ENCODE assay signal across 8 cellular contexts in genomic region chr4:930827-931193, GRCh38. TPM values are rescaled to one million over a fixed set of nuclear protein-coding genes. Genes with fewer than 3 reads are reported as not detected.
DNase-seq lines count a peak whose midpoint lies in the region; ATAC-seq and TF ChIP-seq lines count a peak whose summit lies in the region.

No MANE protein-coding gene starts in this region.

- H3K9me3 ChIP-seq in lung (ENCODE audit: control insufficient read depth in 2 of 2, insufficient read depth in 1 of 2, low read length in 1 of 2) = no peaks in the 10 kb centered on the region

- DNase-seq in activated naive CD4-positive, alpha-beta T cell treated with anti-CD3 and anti-CD28 coated beads, Interleukin-2, amount 50 U/mL, for 16 hours = no peak
- DNase-seq in astrocyte of the spinal cord (ENCODE audit: low read depth, low spot score) (no peak), lung (ENCODE audit: low spot score) (no peak), MV-4-11 (lab: John Stamatoyannopoulos, UW) (no peak)

- peak overlapping the region; percentile 93 for H3K27ac Mint-ChIP-seq in activated naive CD4-positive, alpha-beta T cell treated with anti-CD3 and anti-CD28 coated beads, Interleukin-2, amount 50 U/mL, for 24 hours

- H3K4me1 ChIP-seq in lung (ENCODE audit: control insufficient read depth in 2 of 2, insufficient read depth in 2 of 2, low read length in 2 of 2) (peaks cover 5 to 17% of the 10 kb centered on the region in 2 donors), urinary bladder (ENCODE audit: insufficient read depth) (peaks cover 4% of the 10 kb centered on the region)

- no peaks in the 10 kb centered on the region for H3K27me3 Mint-ChIP-seq in activated naive CD4-positive, alpha-beta T cell treated with anti-CD3 and anti-CD28 coated beads, Interleukin-2, amount 50 U/mL, for 24 hours

- ATAC-seq in lung (ENCODE audit: insufficient read depth, low FRiP score) = no peak
- ATAC-seq in HG03097 (IDR thresholded peaks at IDR 0.05; ENCODE audit: low FRiP score, unreplicated experiment) = no peak
- no peak for ATAC-seq in GM21423 (IDR thresholded peaks at IDR 0.05; ENCODE audit: unreplicated experiment)

- in situ Hi-C loops in astrocyte of the spinal cord (cut with HindIII; ENCODE audit: low sequenced_read_pairs) = no loop called here

- H3K36me3 ChIP-seq in lung (ENCODE audit: control insufficient read depth in 2 of 2, insufficient read depth in 2 of 2, low read length in 2 of 2) = peaks cover 0 to 4% of the 10 kb centered on the region in 2 donors
- no peaks in the 10 kb centered on the region for H3K36me3 ChIP-seq in urinary bladder (ENCODE audit: insufficient read depth)

- H3K9me3 Mint-ChIP-seq in activated naive CD4-positive, alpha-beta T cell treated with anti-CD3 and anti-CD28 coated beads, Interleukin-2, amount 50 U/mL, for 24 hours = no peaks in the 10 kb centered on the region

- WGBS in lung, 2 donors = 56 to 69% methylated on average over 7 of the region's 7 CpGs
- WGBS in urinary bladder = 47% methylated on average over 7 of the region's 7 CpGs

- no peaks in the 10 kb centered on the region for H3K27me3 ChIP-seq in lung (ENCODE audit: control insufficient read depth, insufficient read depth)

- peak overlapping the region; percentile 67 for H3K4me3 ChIP-seq in astrocyte of the spinal cord (ENCODE audit: low read depth, low read length)
- H3K4me3 ChIP-seq in lung = peak overlapping the region; percentile 32
- H3K4me3 ChIP-seq in urinary bladder (ENCODE audit: low read depth, low read length) = peak overlapping the region; percentile 73

- H3K27ac ChIP-seq in lung (ENCODE audit: low read depth in 1 of 2, low read length in 1 of 2) (peak overlapping the region in 1 of 2 donors; percentile 97), urinary bladder (ENCODE audit: low read depth) (no peak overlapping the region)

- peaks cover 49% of the 10 kb centered on the region for H3K4me1 Mint-ChIP-seq in activated naive CD4-positive, alpha-beta T cell treated with anti-CD3 and anti-CD28 coated beads, Interleukin-2, amount 50 U/mL, for 24 hours

- peak overlapping the region; percentile 92 for H3K4me3 Mint-ChIP-seq in activated naive CD4-positive, alpha-beta T cell treated with anti-CD3 and anti-CD28 coated beads, Interleukin-2, amount 50 U/mL, for 24 hours

- TF ChIP-seq CTCF in astrocyte of the spinal cord (IDR thresholded peaks at IDR 0.05; ENCODE audit: low read depth, low read length) (no peak), lung (IDR thresholded peaks at IDR 0.05; ENCODE audit: control extremely low read depth, extremely low read depth) (no peak)

- H3K36me3 Mint-ChIP-seq in activated naive CD4-positive, alpha-beta T cell treated with anti-CD3 and anti-CD28 coated beads, Interleukin-2, amount 50 U/mL, for 24 hours = peaks cover 3% of the 10 kb centered on the region

RNA-seq across cellular contexts. Expression of gene GAK, which starts 1.3 kb away (rescaled TPM):
- 100 to 1,000 TPM; 101 to 156 TPM for total RNA-seq in lung
- polyA plus RNA-seq in lung = 100 to 1,000 TPM; 119 to 178 TPM
- total RNA-seq in urinary bladder = 44.8 TPM
- polyA plus RNA-seq in urinary bladder = 76.2 TPM

RNA-seq across cellular contexts. Expression of gene TMEM175, which starts 1.4 kb away (rescaled TPM):
- total RNA-seq in lung (10 to 100 TPM; 23.7 to 29.6 TPM), urinary bladder (16.8 TPM)
- polyA plus RNA-seq in lung (10 to 100 TPM; 25.3 to 43.7 TPM), urinary bladder (32.8 TPM)

RNA-seq across cellular contexts. Expression of gene DGKQ, which starts 42.6 kb away (rescaled TPM):
- total RNA-seq in lung (10 to 100 TPM in 1 of 2 donors, 1 to 10 TPM in 1; 5.9 to 19.1 TPM), urinary bladder (5.0 TPM)
- polyA plus RNA-seq in lung (1 to 10 TPM; 7.0 to 9.8 TPM), urinary bladder (10.0 TPM)

RNA-seq across cellular contexts. Expression of gene IDUA, which starts 56.0 kb away (rescaled TPM):
- 10 to 100 TPM in 1 of 2 donors, 1 to 10 TPM in 1; 7.5 to 66.5 TPM for total RNA-seq in lung
- polyA plus RNA-seq in lung = 10 to 100 TPM; 14.9 to 28.4 TPM
- 7.9 TPM for total RNA-seq in urinary bladder
- 18.2 TPM for polyA plus RNA-seq in urinary bladder
